Comparison of ENCODE assay signal across 9 cellular contexts in the genomic region with DNA sequence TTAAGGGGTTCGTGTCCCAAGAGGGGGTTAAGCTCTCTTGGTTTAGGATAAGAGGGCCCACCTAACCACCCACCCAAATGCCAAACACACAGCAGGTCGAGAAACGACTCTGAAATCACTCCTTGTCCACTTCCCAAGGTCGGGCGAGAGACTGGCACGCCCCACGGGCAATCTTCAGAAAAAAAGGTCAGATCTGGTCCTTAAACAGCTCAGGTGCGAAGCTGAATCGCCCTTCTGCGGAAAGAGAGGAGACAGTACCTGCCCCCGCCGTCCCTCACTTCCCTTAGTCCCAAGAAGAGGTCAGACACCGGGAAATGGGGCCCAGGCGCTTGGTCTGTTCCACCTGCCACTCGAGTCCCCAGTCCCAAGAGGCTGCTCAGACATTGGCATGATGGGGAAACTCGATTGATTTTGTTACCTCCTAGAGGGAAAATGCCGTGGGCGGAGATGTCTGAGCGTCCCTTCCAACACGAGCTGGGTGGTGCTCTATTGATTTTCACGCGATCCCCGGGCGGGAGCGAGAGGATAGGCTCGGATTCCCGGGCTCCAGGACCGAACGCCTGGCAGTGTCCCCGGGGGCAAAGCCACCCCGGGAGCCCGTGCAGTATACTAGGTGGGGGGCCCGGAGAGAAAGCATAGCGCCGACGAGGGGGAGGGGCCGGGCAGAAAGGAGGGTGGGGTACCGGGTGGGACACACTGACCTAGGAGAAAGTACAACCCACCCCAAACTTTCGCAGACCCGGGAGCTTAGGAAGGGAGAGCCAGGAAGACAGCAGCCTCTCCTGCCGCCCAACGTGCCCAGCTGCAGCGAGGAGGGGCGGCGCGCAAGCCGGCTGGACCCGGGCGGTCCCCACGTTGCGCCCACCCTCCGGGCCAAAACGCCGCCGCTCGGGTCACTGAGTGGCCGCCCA. TPM values are rescaled to one million over a fixed set of nuclear protein-coding genes. Genes with fewer than 3 reads are reported as not detected.
A peak's percentile ranks its signal among the peaks of the same experiment; 100 is the strongest.
DNase-seq lines count a peak whose midpoint lies in the region; ATAC-seq, FAIRE-seq and TF ChIP-seq lines count a peak whose summit lies in the region.
"Had no signal": no experiment of that assay in that cellular context is flagged by ENCODE, and none has a peak within 500 bp of the region (broad histone marks: within the 10 kb centered on the region; RNA-seq: fewer than 3 reads in every experiment).

No MANE protein-coding gene starts in this region.

- H3K27me3 Mint-ChIP-seq in activated CD4-positive, alpha-beta T cell treated with anti-CD3 and anti-CD28 coated beads, Interleukin-2, amount 10 ng/mL, durations not matched to agents 7 days and 5 days, result peaks cover 57% of the 10 kb centered on the region

- H3K9me3 ChIP-seq in left lung (no peaks in the 10 kb centered on the region), thyroid gland (no peaks in the 10 kb centered on the region)
- H3K9me3 ChIP-seq: adrenal gland had no signal

- TF ChIP-seq POLR2A in thyroid gland (IDR thresholded peaks at IDR 0.05), result no peak

- H3K27ac ChIP-seq in left lung, result peak overlapping the region; percentile 65 to 77
- peak overlapping the region in 2 of 3 donors; percentile 61 to 64 for H3K27ac ChIP-seq in thyroid gland

- 1 to 2% methylated on average over 24 to 54 of the region's 57 CpGs for WGBS in thyroid gland, 2 donors

- CTCF ChIA-PET in activated CD4-positive, alpha-beta T cell treated with anti-CD3 and anti-CD28 coated beads, Interleukin-2, amount 10 ng/mL, durations not matched to agents 7 days and 5 days (lab: Charles Lee), result interaction anchor here (0.6 to 1.6 kb wide), 3 partner anchors 15 to 156 kb away, joined by 3 to 4 read pairs (median 3); no protein-coding TSS in a partner anchor

- POLR2A ChIA-PET in activated CD4-positive, alpha-beta T cell treated with anti-CD3 and anti-CD28 coated beads, Interleukin-2, amount 10 ng/mL, durations not matched to agents 7 days and 5 days (lab: Charles Lee), result no interaction called here

- FAIRE-seq in bronchial epithelial cell (lab: Jason Lieb, UNC), result no peak

- H3K4me3 ChIP-seq in bronchial epithelial cell (ENCODE audit: low read depth, low read length), result peak overlapping the region; percentile 60
- H3K4me3 ChIP-seq in left lung, result peak overlapping the region; percentile 53 to 63
- H3K4me3 ChIP-seq in thyroid gland (replicated peaks in 1 of 3), result peak overlapping the region; percentile 4 to 57 (median 30)

- no peak for TF ChIP-seq CTCF in bronchial epithelial cell (IDR thresholded peaks at IDR 0.05; ENCODE audit: insufficient read depth, low read length, severe bottlenecking)
- TF ChIP-seq CTCF in left lung (IDR thresholded peaks at IDR 0.05), result no peak
- no peak for TF ChIP-seq CTCF in thyroid gland (IDR thresholded peaks at IDR 0.05)

- H3K36me3 ChIP-seq in bronchial epithelial cell (ENCODE audit: control insufficient read depth, insufficient read depth, low read length) (no peaks in the 10 kb centered on the region), left lung (no peaks in the 10 kb centered on the region), thyroid gland (no peaks in the 10 kb centered on the region)
- H3K36me3 ChIP-seq: adrenal gland had no signal

- ATAC-seq in left lung (peak; percentile 20), HG02970 (IDR thresholded peaks at IDR 0.05; ENCODE audit: low FRiP score, unreplicated experiment) (no peak)

- no peaks in the 10 kb centered on the region for H3K9me3 Mint-ChIP-seq in activated CD4-positive, alpha-beta T cell treated with anti-CD3 and anti-CD28 coated beads, Interleukin-2, amount 10 ng/mL, durations not matched to agents 7 days and 5 days

- H3K27me3 ChIP-seq in bronchial epithelial cell (ENCODE audit: control insufficient read depth, insufficient read depth, low read length), result no peaks in the 10 kb centered on the region
- peaks cover 0 to 94% of the 10 kb centered on the region in 2 donors for H3K27me3 ChIP-seq in left lung
- H3K27me3 ChIP-seq in thyroid gland, result no peaks in the 10 kb centered on the region

- H3K36me3 Mint-ChIP-seq in activated CD4-positive, alpha-beta T cell treated with anti-CD3 and anti-CD28 coated beads, Interleukin-2, amount 10 ng/mL, durations not matched to agents 7 days and 5 days (ENCODE audit: low read depth), result no peaks in the 10 kb centered on the region

- DNase-seq in activated CD4-positive, alpha-beta T cell treated with anti-CD3 and anti-CD28 coated beads, Interleukin-2, amount 10 ng/mL, durations not matched to agents 7 days and 5 days, result no peak
- DNase-seq in activated CD4-positive, alpha-beta T cell treated with anti-CD3 and anti-CD28 coated beads for 1 hour, result no peak
- DNase-seq in NCI-H524 treated with DMSO at 0.1 percent for 48 hours (lab: John Stamatoyannopoulos, UW) (peak; percentile 35), bronchial epithelial cell (ENCODE audit: low read depth) (peak; percentile 6), left lung (peak in 1 of 2 donors; percentile 74), thyroid gland (peak; percentile 24 to 33), kidney glomerular epithelial cell (lab: John Stamatoyannopoulos, UW) (no peak)

- H3K4me1 Mint-ChIP-seq in activated CD4-positive, alpha-beta T cell treated with anti-CD3 and anti-CD28 coated beads, Interleukin-2, amount 10 ng/mL, durations not matched to agents 7 days and 5 days, result peaks cover 13% of the 10 kb centered on the region

- H3K27ac Mint-ChIP-seq in activated CD4-positive, alpha-beta T cell treated with anti-CD3 and anti-CD28 coated beads, Interleukin-2, amount 10 ng/mL, durations not matched to agents 7 days and 5 days, result no peak overlapping the region

- intact Hi-C loops in left lung (cut with DNase I), result loop anchor here in 1 of 2 donors (5.0 kb wide), 1 partner anchor 660 kb away; no protein-coding TSS in a partner anchor
- intact Hi-C loops in thyroid gland (cut with DNase I), result loop anchor here (5.0 kb wide), 1 partner anchor 660 kb away; no protein-coding TSS in a partner anchor

- peak overlapping the region; percentile 45 for H3K4me3 Mint-ChIP-seq in activated CD4-positive, alpha-beta T cell treated with anti-CD3 and anti-CD28 coated beads, Interleukin-2, amount 10 ng/mL, durations not matched to agents 7 days and 5 days

- H3K4me1 ChIP-seq in left lung (peaks cover 15 to 24% of the 10 kb centered on the region in 2 donors), thyroid gland (peaks cover 9 to 15% of the 10 kb centered on the region in 2 donors)

RNA-seq across cellular contexts. Expression of a gene that starts 1.1 kb away (rescaled TPM):
- not detected for total RNA-seq in activated CD4-positive, alpha-beta T cell treated with anti-CD3 and anti-CD28 coated beads, Interleukin-2, amount 10 ng/mL, durations not matched to agents 7 days and 5 days
- total RNA-seq in bronchial epithelial cell, result 2.6 and 3.1 TPM in 2 replicates
- 10 to 100 TPM; 10.5 to 11.2 TPM for total RNA-seq in left lung
- total RNA-seq in thyroid gland, result 1 to 10 TPM; 2.0 to 8.9 (median 5.2) TPM

Comparison
In these comparisons a context has a peak if more than half of its experiments do, and no peak if none do; other contexts are left out.
1. DNase-seq: peak in NCI-H524 treated with DMSO at 0.1 percent for 48 hours (single experiment), bronchial epithelial cell (single experiment) and thyroid gland (2 of 2); none in activated CD4-positive, alpha-beta T cell treated with anti-CD3 and anti-CD28 coated beads, Interleukin-2, amount 10 ng/mL, durations not matched to agents 7 days and 5 days (single experiment), activated CD4-positive, alpha-beta T cell treated with anti-CD3 and anti-CD28 coated beads for 1 hour (single experiment) and kidney glomerular epithelial cell (single experiment).
2. Peak in every context shown above with its lines, with median percentiles within 50 percentile points of each other: H3K4me3 ChIP-seq.